In the genomic region with DNA sequence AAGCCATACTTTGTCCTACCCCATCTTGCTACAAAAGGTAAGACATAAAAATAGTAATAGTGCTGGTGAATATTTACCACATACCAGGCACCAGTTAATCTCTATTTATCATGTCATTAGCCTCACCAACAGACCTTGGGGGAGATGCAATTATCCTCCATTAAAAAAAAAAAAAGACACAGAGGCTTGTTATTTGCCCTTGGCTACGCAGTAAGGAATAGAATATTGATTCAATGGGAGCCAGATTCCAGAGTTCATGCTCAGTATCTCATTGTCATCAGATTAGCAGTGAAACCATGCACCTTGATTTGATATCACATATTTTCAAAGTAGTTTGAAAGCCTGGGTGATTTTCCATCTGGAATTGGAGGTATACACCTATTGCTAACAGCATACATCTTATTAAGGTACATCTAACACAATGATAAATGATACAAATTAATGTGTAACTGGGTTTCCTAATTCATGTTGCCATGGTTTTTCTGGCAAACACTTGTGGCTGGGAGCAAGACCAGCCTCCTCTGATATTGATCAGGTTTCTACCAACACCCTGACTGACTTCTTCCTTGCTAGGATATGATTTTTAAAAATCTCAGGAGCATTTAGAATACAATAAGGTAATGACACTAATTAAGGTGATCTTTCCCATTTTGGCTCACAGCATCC, we compare ENCODE assay signal across 20 cellular contexts.
DNase-seq lines count a peak whose midpoint lies in the region; ATAC-seq, FAIRE-seq and TF ChIP-seq lines count a peak whose summit lies in the region.
"Had no signal": no experiment of that assay in that cellular context is flagged by ENCODE, and none has a peak within 500 bp of the region (broad histone marks: within the 10 kb centered on the region; RNA-seq: fewer than 3 reads in every experiment).

No MANE protein-coding gene starts in this region.

- ATAC-seq in HepG2: peak; percentile 52; the same call in 2 of the 3 replicates
- ATAC-seq in stimulated activated naive CD8-positive, alpha-beta T cell treated with anti-CD3 and anti-CD28 coated beads, Interleukin-15, amount 100 ng/mL, for 72 hours: no peak
- ATAC-seq in GM18867 (IDR thresholded peaks at IDR 0.05; ENCODE audit: unreplicated experiment): no peak
- ATAC-seq: Panc1, Right ventricle myocardium inferior, T-helper 17 cell had no signal

- CTCF ChIA-PET in HepG2 (lab: Yijun Ruan, JAX; ENCODE audit: low intra/inter-chr PET ratio, low total read pairs): no interaction called here

- DNase-seq in NCI-H1436 (lab: John Stamatoyannopoulos, UW) (peak; percentile 29), NCI-H1436 treated with DMSO at 0.1 percent for 48 hours (lab: John Stamatoyannopoulos, UW) (no peak), NCI-H748 treated with DMSO at 0.1 percent for 48 hours (lab: John Stamatoyannopoulos, UW) (peak; percentile 79), HepG2 (ENCODE audit: low spot score) (peak; percentile 51), mucosa of gallbladder (ENCODE audit: low spot score) (no peak), SHP77 (lab: John Stamatoyannopoulos, UW) (no peak)
- no peak for DNase-seq in stimulated activated naive CD8-positive, alpha-beta T cell treated with anti-CD3 and anti-CD28 coated beads, Interleukin-15, amount 100 ng/mL, for 72 hours
- DNase-seq: DMS 273 treated with DMSO at 0.1 percent for 48 hours, EL, GM23248, NCI-H187 treated with DMSO at 0.1 percent for 48 hours, NCI-H2227 treated with DMSO at 0.1 percent for 48 hours, NCI-H524 treated with DMSO at 0.1 percent for 48 hours, T-helper 17 cell had no signal

- H3K4me1 Mint-ChIP-seq in stimulated activated naive CD8-positive, alpha-beta T cell treated with anti-CD3 and anti-CD28 coated beads, Interleukin-15, amount 100 ng/mL, for 72 hours: no peaks in the 10 kb centered on the region
- H3K4me1 Mint-ChIP-seq: IgD-negative memory B cell, T-helper 17 cell had no signal

- H3K27ac ChIP-seq in HepG2 (ENCODE audit: extremely low read length, insufficient read depth, low read length): no peak overlapping the region
- H3K27ac ChIP-seq: 22Rv1; BLaER1 treated with 17β-estradiol and CSF1 and Interleukin-3, amounts not matched to agents 10 nM and 100 nM; GM23248 had no signal

- H3K4me2 ChIP-seq in HepG2 (ENCODE audit: low read depth, low read length): no peak overlapping the region
- H3K4me2 ChIP-seq: BLaER1 treated with 17β-estradiol and CSF1 and Interleukin-3, amounts not matched to agents 10 nM and 100 nM had no signal

- H3K79me2 ChIP-seq in HepG2 (ENCODE audit: insufficient read depth, low read length): no peaks in the 10 kb centered on the region

- no peaks in the 10 kb centered on the region for H3K9me3 Mint-ChIP-seq in stimulated activated naive CD8-positive, alpha-beta T cell treated with anti-CD3 and anti-CD28 coated beads, Interleukin-15, amount 100 ng/mL, for 72 hours
- H3K9me3 Mint-ChIP-seq: IgD-negative memory B cell had no signal

- FAIRE-seq in HepG2 (lab: Jason Lieb, UNC): no peak

- H3K4me3 Mint-ChIP-seq in stimulated activated naive CD8-positive, alpha-beta T cell treated with anti-CD3 and anti-CD28 coated beads, Interleukin-15, amount 100 ng/mL, for 72 hours: no peak overlapping the region
- H3K4me3 Mint-ChIP-seq: IgD-negative memory B cell, T-helper 17 cell had no signal

- no peak overlapping the region for H3K27ac Mint-ChIP-seq in stimulated activated naive CD8-positive, alpha-beta T cell treated with anti-CD3 and anti-CD28 coated beads, Interleukin-15, amount 100 ng/mL, for 72 hours
- H3K27ac Mint-ChIP-seq: IgD-negative memory B cell, T-helper 17 cell had no signal

- no peak overlapping the region for H3K4me3 ChIP-seq in HepG2 (replicated peaks in 1 of 3; ENCODE audit: insufficient read depth in 1 of 3, low read depth in 2 of 3, low read length in 3 of 3)
- H3K4me3 ChIP-seq: BLaER1 treated with 17β-estradiol and CSF1 and Interleukin-3, amounts not matched to agents 10 nM and 100 nM; GM23248 had no signal

- intact Hi-C loops in HepG2 (cut with micrococcal nuclease; ENCODE audit: unreplicated experiment): loop anchor here (10.0 kb wide), 1 partner anchor 48 kb away; no protein-coding TSS in a partner anchor

- BruUV-seq in HepG2 (replicated peaks; lab: Mats Ljungman, UMichigan): no TSS peak

- no peak overlapping the region for H3K9ac ChIP-seq in HepG2 (ENCODE audit: insufficient read depth, low read depth, low read length)
- H3K9ac ChIP-seq: BLaER1 treated with 17β-estradiol and CSF1 and Interleukin-3, amounts not matched to agents 10 nM and 100 nM; GM23248 had no signal

- 57% methylated on average over 1 of the region's 1 CpG for WGBS in HepG2 (ENCODE audit: low lambda C conversion rate)

- POLR2A ChIA-PET in HepG2 (lab: Yijun Ruan, JAX): interaction anchor here (1.8 kb wide), 1 partner anchor 13 kb away, joined by 7 read pairs; no protein-coding TSS in a partner anchor

- H3K4me1 ChIP-seq in HepG2 (ENCODE audit: insufficient read depth, low read length): peaks cover 45% of the 10 kb centered on the region
- H3K4me1 ChIP-seq: BLaER1 treated with 17β-estradiol and CSF1 and Interleukin-3, amounts not matched to agents 10 nM and 100 nM had no signal

- no peaks in the 10 kb centered on the region for H3K27me3 ChIP-seq in HepG2 (ENCODE audit: control insufficient read depth in 1 of 2, insufficient read depth in 2 of 2, low read length in 2 of 2)
- H3K27me3 ChIP-seq: BLaER1 treated with 17β-estradiol and CSF1 and Interleukin-3, amounts not matched to agents 10 nM and 100 nM had no signal

- no peaks in the 10 kb centered on the region for H4K20me1 ChIP-seq in HepG2 (ENCODE audit: insufficient read depth, low read length)
- H4K20me1 ChIP-seq: BLaER1 treated with 17β-estradiol and CSF1 and Interleukin-3, amounts not matched to agents 10 nM and 100 nM had no signal

- TF ChIP-seq EP300 in HepG2 (IDR thresholded peaks at IDR 0.05; ENCODE audit: low read depth in 2 of 2, low read length in 2 of 2): no peak
- TF ChIP-seq EP300 in HepG2 (CRISPR knock-in tag; IDR thresholded peaks at IDR 0.05; ENCODE audit: borderline replicate concordance): no peak

- no peaks in the 10 kb centered on the region for H3K9me3 ChIP-seq in HepG2 (ENCODE audit: low read length)
- H3K9me3 ChIP-seq: BLaER1 treated with 17β-estradiol and CSF1 and Interleukin-3, amounts not matched to agents 10 nM and 100 nM had no signal

- TF ChIP-seq CTCF in HepG2 (CRISPR knock-in tag; IDR thresholded peaks at IDR 0.05): no peak

- TF ChIP-seq POLR2A in HepG2 (IDR thresholded peaks at IDR 0.05; ENCODE audit: insufficient read depth in 1 of 2, low read depth in 2 of 2, low read length in 2 of 2): no peak

- peaks cover 10 to 30% of the 10 kb centered on the region in 2 experiments; a peak in 4 of 5 replicates for H3K36me3 ChIP-seq in HepG2 (replicated peaks in 1 of 2; ENCODE audit: control insufficient read depth in 1 of 2, insufficient read depth in 2 of 2, low read length in 2 of 2)
- H3K36me3 ChIP-seq: BLaER1 treated with 17β-estradiol and CSF1 and Interleukin-3, amounts not matched to agents 10 nM and 100 nM had no signal

- H2AFZ ChIP-seq in HepG2 (ENCODE audit: low read length): no peak overlapping the region
- H2AFZ ChIP-seq: GM23248 had no signal

- no peaks in the 10 kb centered on the region for H3K27me3 Mint-ChIP-seq in stimulated activated naive CD8-positive, alpha-beta T cell treated with anti-CD3 and anti-CD28 coated beads, Interleukin-15, amount 100 ng/mL, for 72 hours

- in situ Hi-C loops in HepG2 (cut with HindIII; ENCODE audit: extremely low pct_ligation_motif_present, low pct_unique_long_range_greater_than_20kb): no loop called here

- TF ChIP-seq RAD21 in HepG2 (CRISPR knock-in tag; IDR thresholded peaks at IDR 0.05): no peak

TF ChIP-seq in HepG2, 621 proteins besides CTCF, POLR2A, EP300 and RAD21:
- TF ChIP-seq ONECUT2 (CRISPR knock-in tag; IDR thresholded peaks at IDR 0.05) (peak; percentile 53; the same call in 1 of the 2 replicates), SSRP1 (CRISPR knock-in tag; IDR thresholded peaks at IDR 0.05) (no peak), U2AF2 (IDR thresholded peaks at IDR 0.05; ENCODE audit: low read depth, low read length) (no peak), ZNF557 (CRISPR knock-in tag; IDR thresholded peaks at IDR 0.05) (no peak), SKI (IDR thresholded peaks at IDR 0.05; ENCODE audit: partially characterized antibody) (no peak)
- TF ChIP-seq, protein P1, sequence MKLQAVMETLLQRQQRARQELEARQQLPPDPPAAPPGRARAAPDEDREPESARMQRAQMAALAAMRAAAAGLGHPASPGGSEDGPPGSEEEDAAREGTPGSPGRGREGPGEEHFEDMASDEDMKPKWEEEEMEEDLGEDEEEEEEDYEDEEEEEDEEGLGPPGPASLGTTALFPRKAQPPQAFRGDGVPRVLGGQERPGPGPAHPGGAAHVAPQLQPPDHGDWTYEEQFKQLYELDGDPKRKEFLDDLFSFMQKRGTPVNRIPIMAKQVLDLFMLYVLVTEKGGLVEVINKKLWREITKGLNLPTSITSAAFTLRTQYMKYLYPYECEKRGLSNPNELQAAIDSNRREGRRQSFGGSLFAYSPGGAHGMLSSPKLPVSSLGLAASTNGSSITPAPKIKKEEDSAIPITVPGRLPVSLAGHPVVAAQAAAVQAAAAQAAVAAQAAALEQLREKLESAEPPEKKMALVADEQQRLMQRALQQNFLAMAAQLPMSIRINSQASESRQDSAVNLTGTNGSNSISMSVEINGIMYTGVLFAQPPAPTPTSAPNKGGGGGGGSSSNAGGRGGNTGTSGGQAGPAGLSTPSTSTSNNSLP (IDR thresholded peaks at IDR 0.05; ENCODE audit: low read depth, low read length): peak; percentile 72
- TF ChIP-seq, protein P2, sequence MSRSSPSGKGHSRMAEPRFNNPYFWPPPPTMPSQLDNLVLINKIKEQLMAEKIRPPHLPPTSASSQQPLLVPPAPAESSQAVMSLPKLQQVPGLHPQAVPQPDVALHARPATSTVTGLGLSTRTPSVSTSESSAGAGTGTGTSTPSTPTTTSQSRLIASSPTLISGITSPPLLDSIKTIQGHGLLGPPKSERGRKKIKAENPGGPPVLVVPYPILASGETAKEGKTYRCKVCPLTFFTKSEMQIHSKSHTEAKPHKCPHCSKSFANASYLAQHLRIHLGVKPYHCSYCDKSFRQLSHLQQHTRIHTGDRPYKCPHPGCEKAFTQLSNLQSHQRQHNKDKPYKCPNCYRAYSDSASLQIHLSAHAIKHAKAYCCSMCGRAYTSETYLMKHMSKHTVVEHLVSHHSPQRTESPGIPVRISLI (CRISPR knock-in tag; IDR thresholded peaks at IDR 0.05; ENCODE audit: borderline replicate concordance): 0 out of 2 replicates have a peak, but pooled peaks have one; percentile 24

Comparison
In these comparisons a context has a peak if more than half of its experiments do, and no peak if none do; other contexts are left out.
1. DNase-seq: peak in NCI-H1436 (single experiment), NCI-H748 treated with DMSO at 0.1 percent for 48 hours (single experiment) and HepG2 (single experiment); none in NCI-H1436 treated with DMSO at 0.1 percent for 48 hours (single experiment), mucosa of gallbladder (single experiment), stimulated activated naive CD8-positive, alpha-beta T cell treated with anti-CD3 and anti-CD28 coated beads, Interleukin-15, amount 100 ng/mL, for 72 hours (0 of 2) and SHP77 (0 of 2).